9 cellular contexts compared by ENCODE assay signal in genomic region chr18:9139400-9140039, GRCh38. TPM values are rescaled to one million over a fixed set of nuclear protein-coding genes. Genes with fewer than 3 reads are reported as not detected.
DNase-seq lines count a peak whose midpoint lies in the region; ATAC-seq, FAIRE-seq and TF ChIP-seq lines count a peak whose summit lies in the region.
"Had no signal": no experiment of that assay in that cellular context is flagged by ENCODE, and none has a peak within 500 bp of the region (broad histone marks: within the 10 kb centered on the region; RNA-seq: fewer than 3 reads in every experiment).

No MANE protein-coding gene starts in this region.

- CTCF ChIA-PET in Calu3 (lab: Charles Lee) (interaction anchor here (0.6 to 1.3 kb wide), 3 partner anchors 8 to 45 kb away, joined by 3 to 6 read pairs (median 3); no protein-coding TSS in a partner anchor), WTC11 (lab: Charles Lee) (interaction anchor here (1.4 kb wide), 1 partner anchor 195 kb away, joined by 3 read pairs; the partner anchor contains the start of gene TWSG1)

- DNase-seq in Calu3, result no peak
- peak; percentile 72 for DNase-seq in OCI-M1 (lab: John Stamatoyannopoulos, UW)
- DNase-seq in dorsolateral prefrontal cortex, result no peak
- no peak for DNase-seq in osteocyte (ENCODE audit: extremely low spot score, unreplicated experiment)
- DNase-seq in C1 segment of cervical spinal cord (lab: John Stamatoyannopoulos, UW), result no peak
- DNase-seq in WTC11 (ENCODE audit: low spot score), result no peak
- no peak for DNase-seq in small intestine
- DNase-seq: stimulated activated naive CD4-positive, alpha-beta T cell had no signal

- H3K36me3 Mint-ChIP-seq in Calu3 (ENCODE audit: insufficient read depth, unreplicated experiment), result peaks cover 40% of the 10 kb centered on the region
- H3K36me3 Mint-ChIP-seq in osteocyte (ENCODE audit: unreplicated experiment), result peaks cover 2% of the 10 kb centered on the region
- no peaks in the 10 kb centered on the region for H3K36me3 Mint-ChIP-seq in WTC11

- peak overlapping the region; percentile 94 for H3K4me3 Mint-ChIP-seq in Calu3 (ENCODE audit: low read depth, unreplicated experiment)
- no peak overlapping the region for H3K4me3 Mint-ChIP-seq in osteocyte (ENCODE audit: unreplicated experiment)
- no peak overlapping the region for H3K4me3 Mint-ChIP-seq in WTC11

- peaks cover 0 to 1% of the 10 kb centered on the region in 2 donors for H3K36me3 ChIP-seq in small intestine (ENCODE audit: control insufficient read depth in 2 of 2, insufficient read depth in 2 of 2, low read length in 2 of 2)

- no TSS peak for BruUV-seq in Calu3 (replicated peaks; lab: Mats Ljungman, UMichigan)

- intact Hi-C loops in Calu3 (cut with micrococcal nuclease; ENCODE audit: unreplicated experiment), result loop anchor here (2.0 to 10.0 kb wide), 3 partner anchors 35 to 435 kb away; partner anchors contain the start of gene MTCL1
- intact Hi-C loops in dorsolateral prefrontal cortex (cut with DNase I), result loop anchor here (5.0 to 10.0 kb wide), 2 partner anchors 193 to 435 kb away; partner anchors contain the start of genes MTCL1 (in 1 of the 2) and TWSG1 (in 1 of the 2)

- H3K4me1 Mint-ChIP-seq in Calu3 (ENCODE audit: low read depth, unreplicated experiment), result peaks cover 35% of the 10 kb centered on the region
- H3K4me1 Mint-ChIP-seq in osteocyte (ENCODE audit: unreplicated experiment), result peaks cover 53% of the 10 kb centered on the region
- H3K4me1 Mint-ChIP-seq in WTC11, result peaks cover 43% of the 10 kb centered on the region

- WGBS in small intestine, 3 donors, result 34 to 50% (median 34%) methylated on average over 7 of the region's 7 CpGs

- FAIRE-seq in small intestine (lab: Jason Lieb, UNC), result no peak

- no peaks in the 10 kb centered on the region for H3K27me3 ChIP-seq in dorsolateral prefrontal cortex
- no peaks in the 10 kb centered on the region for H3K27me3 ChIP-seq in small intestine (ENCODE audit: control insufficient read depth in 2 of 2, insufficient read depth in 2 of 2, low read length in 2 of 2)

- peaks cover 2 to 14% of the 10 kb centered on the region in 2 donors for H3K4me1 ChIP-seq in small intestine (ENCODE audit: control insufficient read depth in 2 of 2, insufficient read depth in 1 of 2, low read depth in 1 of 2, low read length in 1 of 2)

- H3K4me3 ChIP-seq in dorsolateral prefrontal cortex (peak overlapping the region in 49 of 59 donors; percentile 3 to 94 (median 84)), small intestine (ENCODE audit: low read depth in 1 of 2, low read length in 2 of 2) (peak overlapping the region in 1 of 2 donors; percentile 11)

- POLR2A ChIA-PET in WTC11 (lab: Charles Lee), result no interaction called here

- H3K9me3 Mint-ChIP-seq in Calu3 (ENCODE audit: low read depth, unreplicated experiment) (no peaks in the 10 kb centered on the region), osteocyte (ENCODE audit: unreplicated experiment) (no peaks in the 10 kb centered on the region), WTC11 (no peaks in the 10 kb centered on the region)

- H3K9me3 ChIP-seq in small intestine (ENCODE audit: control insufficient read depth, low read depth), result no peaks in the 10 kb centered on the region

- H3K27ac Mint-ChIP-seq in Calu3 (ENCODE audit: unreplicated experiment), result peak overlapping the region; percentile 92
- peak overlapping the region; percentile 4 for H3K27ac Mint-ChIP-seq in osteocyte (ENCODE audit: unreplicated experiment)
- no peak overlapping the region for H3K27ac Mint-ChIP-seq in WTC11

- H3K27ac ChIP-seq in dorsolateral prefrontal cortex (peak overlapping the region in 22 of 59 donors; percentile 0 to 99 (median 72)), small intestine (ENCODE audit: low read depth in 1 of 2, low read length in 1 of 2) (no peak overlapping the region)

- H3K27me3 Mint-ChIP-seq in Calu3 (ENCODE audit: unreplicated experiment) (no peaks in the 10 kb centered on the region), osteocyte (ENCODE audit: unreplicated experiment) (no peaks in the 10 kb centered on the region), WTC11 (ENCODE audit: low read depth) (no peaks in the 10 kb centered on the region)

- no peak for TF ChIP-seq CTCF in Calu3 (IDR thresholded peaks at IDR 0.05; ENCODE audit: unreplicated experiment)
- TF ChIP-seq CTCF in dorsolateral prefrontal cortex (IDR thresholded peaks at IDR 0.05 in 54 of 56, conservative IDR thresholded peaks at IDR 0.05 in 2 of 56; ENCODE audit: low read depth in 1 of 56, partially characterized antibody in 56 of 56), result no peak
- no peak for TF ChIP-seq CTCF in osteocyte (IDR thresholded peaks at IDR 0.05)
- no peak for TF ChIP-seq CTCF in WTC11 (IDR thresholded peaks at IDR 0.05)

- no peak for ATAC-seq in WTC11
- ATAC-seq in HG02870 (IDR thresholded peaks at IDR 0.05; ENCODE audit: unreplicated experiment), result no peak

TF ChIP-seq in WTC11, 78 proteins besides CTCF, POLR2A, EP300 and RAD21:
- TF ChIP-seq ZMAT4 (CRISPR knock-in tag; IDR thresholded peaks at IDR 0.05) (no peak), FOXP1 (CRISPR knock-in tag; IDR thresholded peaks at IDR 0.05; ENCODE audit: borderline replicate concordance) (no peak), ESRRA (CRISPR knock-in tag; IDR thresholded peaks at IDR 0.05; ENCODE audit: borderline replicate concordance) (no peak), RORB (CRISPR knock-in tag; IDR thresholded peaks at IDR 0.05) (no peak), ZNF512 (CRISPR knock-in tag; IDR thresholded peaks at IDR 0.05; ENCODE audit: borderline replicate concordance) (no peak), AFF4 (CRISPR knock-in tag; IDR thresholded peaks at IDR 0.05; ENCODE audit: borderline replicate concordance) (no peak)

RNA-seq across cellular contexts. Expression of gene ANKRD12, which starts 2.9 kb away (rescaled TPM):
- total RNA-seq in Calu3 (2022) (36.3 and 40.7 TPM in 2 replicates), dorsolateral prefrontal cortex (100 to 1,000 TPM; 136 to 273 (median 172) TPM), osteocyte (33.1 and 40.0 TPM in 2 replicates), WTC11 (2021) (42.2 to 44.7 TPM (median 43.4 TPM) in 3 replicates)
- 10 to 100 TPM in 2 of 3 donors, 1 to 10 TPM in 1; 7.5 to 22.2 (median 21.2) TPM for polyA plus RNA-seq in small intestine

RNA-seq across cellular contexts. Expression of gene NDUFV2, which starts 37.0 kb away (rescaled TPM):
- 199 TPM in 2 replicates for total RNA-seq in Calu3 (2022)
- 100 to 1,000 TPM in 108 of 120 experiments, 10 to 100 TPM in 12; 75.7 to 174 (median 133) TPM for total RNA-seq in dorsolateral prefrontal cortex
- total RNA-seq in osteocyte, result 97.7 and 98.8 TPM in 2 replicates
- 165 to 192 TPM (median 167 TPM) in 3 replicates for total RNA-seq in WTC11 (2021)
- 100 to 1,000 TPM; 175 to 300 (median 241) TPM for polyA plus RNA-seq in small intestine
